ENCODE assay signal across 8 cellular contexts in genomic region chrX:46912098-46912672, GRCh38. TPM values are rescaled to one million over a fixed set of nuclear protein-coding genes. Genes with fewer than 3 reads are reported as not detected.
DNase-seq lines count a peak whose midpoint lies in the region; ATAC-seq and TF ChIP-seq lines count a peak whose summit lies in the region.

Gene JADE3, plus strand, starts transcription at chrX:46912421. Its CDS starts 72,474 bp downstream, at chrX:46984895.

- H3K36me3 ChIP-seq in KOPT-K1 (ENCODE audit: insufficient read depth, low read length): no peaks in the 10 kb centered on the region
- no peaks in the 10 kb centered on the region for H3K36me3 ChIP-seq in PC-9 (ENCODE audit: low read depth)

- no peaks in the 10 kb centered on the region for H3K36me3 Mint-ChIP-seq in activated naive CD8-positive, alpha-beta T cell treated with anti-CD3 and anti-CD28 coated beads, Interleukin-2, amount 10 ng/mL, durations not matched to agents 7 days and 5 days

- H3K27ac ChIP-seq in KOPT-K1 (ENCODE audit: low read depth, low read length, poor library complexity, severe bottlenecking) (peak within 1 kb of the TSS; percentile 41), PC-9 (no peak within 1 kb of the TSS)

- 0 out of 2 replicates have a peak, but pooled peaks cover 8% of the 10 kb centered on the region for H3F3A ChIP-seq in PC-9 (ENCODE audit: insufficient read depth, low read depth)

- H3K9me3 Mint-ChIP-seq in activated naive CD8-positive, alpha-beta T cell treated with anti-CD3 and anti-CD28 coated beads, Interleukin-2, amount 10 ng/mL, durations not matched to agents 7 days and 5 days: no peaks in the 10 kb centered on the region

- H3K4me1 Mint-ChIP-seq in activated naive CD8-positive, alpha-beta T cell treated with anti-CD3 and anti-CD28 coated beads, Interleukin-2, amount 10 ng/mL, durations not matched to agents 7 days and 5 days: peaks cover 6% of the 10 kb centered on the region

- POLR2A ChIA-PET in PC-9 (lab: Charles Lee; ENCODE audit: unreplicated experiment): no interaction called here
- POLR2A ChIA-PET in activated naive CD8-positive, alpha-beta T cell treated with anti-CD3 and anti-CD28 coated beads, Interleukin-2, amount 10 ng/mL, durations not matched to agents 7 days and 5 days (lab: Charles Lee): no interaction called here

- ATAC-seq in activated naive CD8-positive, alpha-beta T cell treated with anti-CD3 and anti-CD28 coated beads, Interleukin-2, amount 10 ng/mL, durations not matched to agents 7 days and 5 days (ENCODE audit: low read depth): peak; percentile 55
- ATAC-seq in Right ventricle myocardium inferior (peak; percentile 96), HG02610 (IDR thresholded peaks at IDR 0.05; ENCODE audit: unreplicated experiment) (no peak)

- in situ Hi-C loops in GM13976 (cut with MboI; ENCODE audit: low sequenced_read_pairs, unreplicated experiment): no loop called here

- H3K4me3 Mint-ChIP-seq in activated naive CD8-positive, alpha-beta T cell treated with anti-CD3 and anti-CD28 coated beads, Interleukin-2, amount 10 ng/mL, durations not matched to agents 7 days and 5 days: peak within 1 kb of the TSS; percentile 75

- peaks cover 56% of the 10 kb centered on the region for H3K27me3 Mint-ChIP-seq in activated naive CD8-positive, alpha-beta T cell treated with anti-CD3 and anti-CD28 coated beads, Interleukin-2, amount 10 ng/mL, durations not matched to agents 7 days and 5 days

- H3K4me2 ChIP-seq in PC-9: peak within 1 kb of the TSS; percentile 75

- TF ChIP-seq CTCF in GM13976 (IDR thresholded peaks at IDR 0.05; ENCODE audit: borderline replicate concordance, control extremely low read depth, extremely low read depth, insufficient read depth, missing control alignments) (peak; percentile 10), PC-9 (conservative IDR thresholded peaks at IDR 0.05) (no peak)

- CTCF ChIA-PET in PC-9 (lab: Charles Lee): interaction anchor here (0.6 to 1.0 kb wide), 2 partner anchors 43 to 111 kb away, joined by 4 read pairs; no protein-coding TSS in a partner anchor

- H2AFZ ChIP-seq in PC-9: peak within 1 kb of the TSS; percentile 66

- no peaks in the 10 kb centered on the region for H3K27me3 ChIP-seq in PC-9 (ENCODE audit: insufficient read depth, low read depth)

- BruUV-seq in PC-9 (replicated peaks; lab: Mats Ljungman, UMichigan): no TSS peak

- DNase-seq in A172 (ENCODE audit: low spot score) (peak; percentile 64), GM13976 (ENCODE audit: low spot score) (peak; percentile 67), PC-9 (peak; percentile 60 to 68), Right ventricle myocardium inferior (ENCODE audit: missing footprints) (peak; percentile 90), occipital lobe (lab: John Stamatoyannopoulos, UW) (peak; percentile 9)
- DNase-seq in activated naive CD8-positive, alpha-beta T cell treated with anti-CD3 and anti-CD28 coated beads, Interleukin-2, amount 10 ng/mL, durations not matched to agents 7 days and 5 days: peak; percentile 43

- H3K9me2 ChIP-seq in PC-9 (ENCODE audit: insufficient read depth): no peaks in the 10 kb centered on the region

- H3K9me3 ChIP-seq in KOPT-K1 (ENCODE audit: insufficient read depth, low read length, poor library complexity, severe bottlenecking): no peaks in the 10 kb centered on the region
- H3K9me3 ChIP-seq in PC-9 (ENCODE audit: insufficient read depth, low read depth): no peaks in the 10 kb centered on the region

- H3K4me1 ChIP-seq in PC-9 (replicated peaks; ENCODE audit: insufficient read depth): peaks cover 8% of the 10 kb centered on the region; the same call in 1 of the 2 replicates

- H3K79me2 ChIP-seq in PC-9 (ENCODE audit: low read depth): peaks cover 34% of the 10 kb centered on the region

- H3K27ac Mint-ChIP-seq in activated naive CD8-positive, alpha-beta T cell treated with anti-CD3 and anti-CD28 coated beads, Interleukin-2, amount 10 ng/mL, durations not matched to agents 7 days and 5 days: no peak within 1 kb of the TSS

- H4K20me1 ChIP-seq in PC-9 (ENCODE audit: insufficient read depth): no peaks in the 10 kb centered on the region

- intact Hi-C loops in PC-9 (cut with micrococcal nuclease; ENCODE audit: unreplicated experiment) (no loop called here), Right ventricle myocardium inferior (cut with DNase I) (loop anchor here (2.0 kb wide), 1 partner anchor 67 kb away; no protein-coding TSS in a partner anchor)

- H3K4me3 ChIP-seq in PC-9: peak within 1 kb of the TSS; percentile 60

RNA-seq across cellular contexts. Expression of gene JADE3, which starts in this region (rescaled TPM):
- total RNA-seq in A172 (2014; rRNA removed; shearing (Covaris generic)): 3.7 and 5.6 TPM in 2 replicates
- total RNA-seq in PC-9 (2021) (6.8 and 10.9 TPM in 2 replicates), Right ventricle myocardium inferior (9.0 TPM), occipital lobe (10.5 TPM)
- under 1 TPM; 0.06 to 0.26 TPM for total RNA-seq in activated naive CD8-positive, alpha-beta T cell treated with anti-CD3 and anti-CD28 coated beads, Interleukin-2, amount 10 ng/mL, durations not matched to agents 7 days and 5 days

Comparison
In these comparisons a context has a peak if more than half of its experiments do, and no peak if none do; other contexts are left out.
1. Peak in DNase-seq and ATAC-seq in activated naive CD8-positive, alpha-beta T cell treated with anti-CD3 and anti-CD28 coated beads, Interleukin-2, amount 10 ng/mL, durations not matched to agents 7 days and 5 days; RNA of the gene not detected or under 1 TPM.
2. DNase-seq: peak in every context shown above with its lines; median percentile 90 in Right ventricle myocardium inferior; 67 in GM13976; 64 in A172; 64 in PC-9; 43 in activated naive CD8-positive, alpha-beta T cell treated with anti-CD3 and anti-CD28 coated beads, Interleukin-2, amount 10 ng/mL, durations not matched to agents 7 days and 5 days; 9 in occipital lobe.